ENCODE assay signal across 8 cellular contexts in the genomic region with DNA sequence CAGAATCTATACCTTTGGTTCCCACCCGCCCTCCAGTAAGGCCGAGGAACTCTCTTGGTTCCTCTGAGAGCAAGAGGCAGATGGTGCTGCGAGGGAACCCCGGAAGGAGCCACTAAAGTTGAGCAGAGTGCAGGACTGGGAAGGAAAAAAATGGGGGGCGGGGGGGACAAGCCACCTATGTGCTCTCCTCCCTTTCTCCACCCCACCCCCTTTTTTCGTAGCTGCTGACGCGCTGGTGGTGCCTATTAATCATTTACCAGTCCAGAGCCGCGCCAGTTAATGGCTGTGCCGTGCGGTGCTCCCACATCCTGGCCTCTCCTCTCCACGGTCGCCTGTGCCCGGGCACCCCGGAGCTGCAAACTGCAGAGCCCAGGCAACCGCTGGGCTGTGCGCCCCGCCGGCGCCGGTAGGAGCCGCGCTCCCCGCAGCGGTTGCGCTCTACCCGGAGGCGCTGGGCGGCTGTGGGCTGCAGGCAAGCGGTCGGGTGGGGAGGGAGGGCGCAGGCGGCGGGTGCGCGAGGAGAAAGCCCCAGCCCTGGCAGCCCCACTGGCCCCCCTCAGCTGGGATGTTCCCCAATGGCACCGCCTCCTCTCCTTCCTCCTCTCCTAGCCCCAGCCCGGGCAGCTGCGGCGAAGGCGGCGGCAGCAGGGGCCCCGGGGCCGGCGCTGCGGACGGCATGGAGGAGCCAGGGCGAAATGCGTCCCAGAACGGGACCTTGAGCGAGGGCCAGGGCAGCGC. TPM values are rescaled to one million over a fixed set of nuclear protein-coding genes. Genes with fewer than 3 reads are reported as not detected.
DNase-seq lines count a peak whose midpoint lies in the region; ATAC-seq and TF ChIP-seq lines count a peak whose summit lies in the region.

No MANE protein-coding gene starts in this region.

- peak overlapping the region; percentile 80 for H2AK9ac ChIP-seq in IMR-90 (replicated peaks; ENCODE audit: low read depth, low read length, poor library complexity)

- H3K9me1 ChIP-seq in IMR-90 (ENCODE audit: insufficient read depth, low read length) = peaks cover 9% of the 10 kb centered on the region; the same call in 1 of the 2 replicates

- peak overlapping the region; percentile 67 to 82 for H4K8ac ChIP-seq in IMR-90 (ENCODE audit: low read depth in 2 of 2, low read length in 2 of 2)

- H3K14ac ChIP-seq in IMR-90 (replicated peaks; ENCODE audit: low read depth, low read length) = peak overlapping the region; percentile 38

- in situ Hi-C loops in IMR-90 (cut with MboI; ENCODE audit: low sequenced_read_pairs) = loop anchor here (10.0 kb wide), 2 partner anchors 304 to 656 kb away; no protein-coding TSS in a partner anchor

- H3K79me1 ChIP-seq in IMR-90 (ENCODE audit: low read depth in 1 of 2, low read length in 2 of 2) = peaks cover 0 to 20% of the 10 kb centered on the region in 2 experiments; a peak in 2 of 4 replicates

- dilution Hi-C loops in IMR-90 (cut with HindIII; ENCODE audit: low sequenced_read_pairs, unreplicated experiment) = no loop called here

- peak; percentile 79 for ATAC-seq in IMR-90 (ENCODE audit: low read depth)
- no peak for ATAC-seq in HG03095 (IDR thresholded peaks at IDR 0.05; ENCODE audit: unreplicated experiment)

- H3K56ac ChIP-seq in IMR-90 (ENCODE audit: extremely low read depth, insufficient read depth, low read length) = no peak overlapping the region

- H4K5ac ChIP-seq in IMR-90 (ENCODE audit: low read depth, low read length) = peak overlapping the region; percentile 61; the same call in 1 of the 2 replicates

- H4K20me1 ChIP-seq in IMR-90 (ENCODE audit: insufficient read depth, low read length) = no peaks in the 10 kb centered on the region

- no peaks in the 10 kb centered on the region for H3K36me3 ChIP-seq in IMR-90 (ENCODE audit: control insufficient read depth, insufficient read depth, low read length)
- no peaks in the 10 kb centered on the region for H3K36me3 ChIP-seq in duodenal mucosa (ENCODE audit: control insufficient read depth in 1 of 2, insufficient read depth in 2 of 2, low read length in 2 of 2)
- H3K36me3 ChIP-seq in vagina = no peaks in the 10 kb centered on the region

- H2BK120ac ChIP-seq in IMR-90 (ENCODE audit: low read depth, low read length) = peak overlapping the region; percentile 74

- peak overlapping the region; percentile 49; the same call in 1 of the 2 replicates for H3K18ac ChIP-seq in IMR-90 (ENCODE audit: low read depth, low read length)

- peak overlapping the region; percentile 88 for H2AK5ac ChIP-seq in IMR-90 (ENCODE audit: low read depth, low read length)

- H3K4ac ChIP-seq in IMR-90 (ENCODE audit: low read depth, low read length) = peak overlapping the region; percentile 74

- CTCF ChIA-PET in IMR-90 (lab: Yijun Ruan, JAX) = interaction anchor here (0.6 to 1.1 kb wide), 3 partner anchors 9 to 382 kb away, joined by 3 to 4 read pairs (median 3); no protein-coding TSS in a partner anchor

- peak overlapping the region; percentile 90 for H2AFZ ChIP-seq in IMR-90 (replicated peaks; ENCODE audit: low read length, poor library complexity)

- no TSS peak for BruUV-seq in IMR-90 (replicated peaks; lab: Mats Ljungman, UMichigan)

- TF ChIP-seq RAD21 in IMR-90 (IDR thresholded peaks at IDR 0.05; ENCODE audit: low read length) = peak; percentile 63

- peak overlapping the region; percentile 8; the same call in 1 of the 2 replicates for H3K27ac ChIP-seq in IMR-90 (ENCODE audit: insufficient read depth, low read length)
- H3K27ac ChIP-seq in duodenal mucosa (ENCODE audit: low read depth, low read length) = peak overlapping the region; percentile 87
- no peak overlapping the region for H3K27ac ChIP-seq in vagina

- H3K4me2 ChIP-seq in IMR-90 (ENCODE audit: low read depth, low read length) = peak overlapping the region; percentile 85

- H3K23ac ChIP-seq in IMR-90 (ENCODE audit: low read depth, low read length) = peak overlapping the region; percentile 79

- POLR2A ChIA-PET in IMR-90 (lab: Charles Lee; ENCODE audit: unreplicated experiment) = no interaction called here

- H2BK15ac ChIP-seq in IMR-90 (ENCODE audit: low read depth, low read length) = peak overlapping the region; percentile 91; the same call in 2 of the 3 replicates

- H3K4me1 ChIP-seq in IMR-90 (ENCODE audit: control insufficient read depth, insufficient read depth, low read length) (peaks cover 11% of the 10 kb centered on the region; the same call in 1 of the 2 replicates), duodenal mucosa (ENCODE audit: control insufficient read depth in 1 of 2, insufficient read depth in 2 of 2, low read length in 2 of 2) (peaks cover 13 to 15% of the 10 kb centered on the region in 2 donors), vagina (peaks cover 34% of the 10 kb centered on the region)

- H3K9me3 ChIP-seq in IMR-90 (ENCODE audit: control insufficient read depth, insufficient read depth, low read length) = peaks cover 2% of the 10 kb centered on the region; the same call in 1 of the 2 replicates
- no peaks in the 10 kb centered on the region for H3K9me3 ChIP-seq in duodenal mucosa (ENCODE audit: control insufficient read depth in 1 of 2, low read length in 2 of 2)
- no peaks in the 10 kb centered on the region for H3K9me3 ChIP-seq in vagina

- peak; percentile 26 for TF ChIP-seq CTCF in AG09319 (IDR thresholded peaks at IDR 0.05; ENCODE audit: low read depth, low read length)
- TF ChIP-seq CTCF in IMR-90 (conservative IDR thresholded peaks at IDR 0.05; ENCODE audit: low read depth, low read length) = peak; percentile 53
- TF ChIP-seq CTCF in vagina (IDR thresholded peaks at IDR 0.05) = no peak

- H2BK20ac ChIP-seq in IMR-90 (ENCODE audit: low read depth, low read length) = peak overlapping the region; percentile 85; the same call in 1 of the 2 replicates

- H3K4me3 ChIP-seq in IMR-90 (ENCODE audit: insufficient read depth, low read depth, low read length) = peak overlapping the region; percentile 61
- H3K4me3 ChIP-seq in duodenal mucosa (ENCODE audit: low read depth in 1 of 2, low read length in 2 of 2) = peak overlapping the region; percentile 69 to 85
- peak overlapping the region; percentile 31 to 32 for H3K4me3 ChIP-seq in vagina

- DNase-seq in AG09319 (ENCODE audit: extremely low read depth, low read depth) = no peak
- DNase-seq in IMR-90 = peak; percentile 74
- peak; percentile 48 to 63 for DNase-seq in lung microvascular endothelial cell (ENCODE audit: low read depth in 2 of 2)
- no peak for DNase-seq in vagina (ENCODE audit: extremely low spot score in 2 of 2)
- no peak for DNase-seq in OCI-M2 (lab: John Stamatoyannopoulos, UW; ENCODE audit: unreplicated experiment)
- DNase-seq in activated CD4-positive, CD25-positive, alpha-beta regulatory T cell (lab: John Stamatoyannopoulos, UW) = no peak

- TF ChIP-seq POLR2A in IMR-90 (IDR thresholded peaks at IDR 0.05; ENCODE audit: low read depth, low read length) (no peak), vagina (IDR thresholded peaks at IDR 0.05) (no peak)

- H3K27me3 ChIP-seq in IMR-90 (ENCODE audit: control insufficient read depth, insufficient read depth, low read length) (no peaks in the 10 kb centered on the region), duodenal mucosa (ENCODE audit: control insufficient read depth in 1 of 2, insufficient read depth in 2 of 2, low read length in 2 of 2) (peaks cover 0 to 4% of the 10 kb centered on the region in 2 donors), vagina (no peaks in the 10 kb centered on the region)

- peak overlapping the region; percentile 68 for H2BK5ac ChIP-seq in IMR-90 (ENCODE audit: low read depth, low read length, poor library complexity, severe bottlenecking)

- WGBS in IMR-90 (ENCODE audit: extremely low coverage in 2 of 2, insufficient read length in 1 of 2), 2 experiments = 0% methylated on average over 2 of the region's 53 CpGs; no CpG with 5 or more reads in 1 of the 2 experiments

- intact Hi-C loops in IMR-90 (cut with micrococcal nuclease) = loop anchor here (1.0 kb wide), 2 partner anchors 223 to 391 kb away; no protein-coding TSS in a partner anchor
- intact Hi-C loops in vagina (cut with DNase I) = no loop called here

- H4K91ac ChIP-seq in IMR-90 (ENCODE audit: insufficient read depth, low read depth, low read length) = peak overlapping the region; percentile 83

- H3K9ac ChIP-seq in IMR-90 (ENCODE audit: low read depth, low read length) (peak overlapping the region; percentile 38; the same call in 1 of the 2 replicates), duodenal mucosa (ENCODE audit: low read depth in 1 of 2, low read length in 2 of 2) (peak overlapping the region; percentile 85 to 87)

TF ChIP-seq in IMR-90, 13 proteins besides CTCF, POLR2A, EP300 and RAD21:
- TF ChIP-seq CEBPB (IDR thresholded peaks at IDR 0.05; ENCODE audit: low read depth, low read length) (no peak), MAZ (IDR thresholded peaks at IDR 0.05; ENCODE audit: borderline replicate concordance, low read depth, low read length) (peak; percentile 56; the same call in 1 of the 2 replicates), SMC3 (IDR thresholded peaks at IDR 0.05; ENCODE audit: low read depth, low read length) (peak; percentile 38)

RNA-seq across cellular contexts. Expression of a gene that starts 1.3 kb away (rescaled TPM):
- total RNA-seq in IMR-90 (2012; rRNA removed) (1.1 and 1.4 TPM in 2 replicates), lung microvascular endothelial cell (under 0.01 TPM in 2 replicates), vagina (1.2 TPM)
- polyA plus RNA-seq in IMR-90 (2012; rRNA removed) = 5.5 and 5.6 TPM in 2 replicates
- 3.2 and 4.9 TPM in 2 replicates for polyA plus RNA-seq in IMR-90 (2012; cell fraction: cytosol; rRNA removed)
- polyA plus RNA-seq in IMR-90 (2012; cell fraction: nucleus; rRNA removed; ENCODE audit: low replicate concordance) = 4.7 and 4.8 TPM in 2 replicates

RNA-seq across cellular contexts. Expression of a gene that starts 46.9 kb away (rescaled TPM):
- total RNA-seq in IMR-90 (2012; rRNA removed) (2.8 and 3.0 TPM in 2 replicates), lung microvascular endothelial cell (90.1 and 121 TPM in 2 replicates), vagina (33.1 TPM)
- 5.7 and 6.2 TPM in 2 replicates for polyA plus RNA-seq in IMR-90 (2012; rRNA removed)
- polyA plus RNA-seq in IMR-90 (2012; cell fraction: cytosol; rRNA removed) = 4.6 and 5.4 TPM in 2 replicates
- polyA plus RNA-seq in IMR-90 (2012; cell fraction: nucleus; rRNA removed; ENCODE audit: low replicate concordance) = 1.4 and 2.9 TPM in 2 replicates

Comparison
In these comparisons a context has a peak if more than half of its experiments do, and no peak if none do; other contexts are left out.
1. DNase-seq: peak in IMR-90 (single experiment) and lung microvascular endothelial cell (2 of 2); none in AG09319 (single experiment), vagina (0 of 2), OCI-M2 (single experiment) and activated CD4-positive, CD25-positive, alpha-beta regulatory T cell (0 of 4).
2. CTCF ChIP-seq: peak in AG09319 (single experiment) and IMR-90 (single experiment); none in vagina (0 of 3).
3. Peak in every context shown above with its lines, with median percentiles within 50 percentile points of each other: H3K4me3 ChIP-seq.